Comparison of ENCODE assay signal across 1 cellular context in genomic region chr2:38376683-38377500, GRCh38.
TF ChIP-seq lines count a peak whose summit lies in the region.

Gene ATL2, minus strand, starts transcription at chr2:38377273. Its CDS starts 13 bp downstream, at chr2:38377260.

TF ChIP-seq in K562, 482 proteins besides CTCF, POLR2A, EP300 and RAD21 (continued from another document and continues in another):
- TF ChIP-seq RCOR1 (IDR thresholded peaks at IDR 0.05; ENCODE audit: borderline replicate concordance in 1 of 2, low read depth in 2 of 2, low read length in 2 of 2) (peak in 1 of 2 experiments; percentile 70; a peak in 1 of 4 replicates), RBM14 (IDR thresholded peaks at IDR 0.05; ENCODE audit: borderline replicate concordance, insufficient read depth, low read depth, low read length) (no peak), TAF1 (IDR thresholded peaks at IDR 0.05; ENCODE audit: control insufficient read depth, extremely low read depth, insufficient read depth, low read length, severe bottlenecking) (peak; percentile 73), ZNF408 (CRISPR knock-in tag; IDR thresholded peaks at IDR 0.05; ENCODE audit: low read depth) (no peak), MCM7 (IDR thresholded peaks at IDR 0.05) (no peak), ZNF212 (CRISPR knock-in tag; IDR thresholded peaks at IDR 0.05) (no peak), PHF8 (IDR thresholded peaks at IDR 0.05; ENCODE audit: borderline replicate concordance, low read length) (peak; percentile 89), ZNF76 (CRISPR knock-in tag; IDR thresholded peaks at IDR 0.05; ENCODE audit: borderline replicate concordance) (no peak), ZNF785 (CRISPR knock-in tag; IDR thresholded peaks at IDR 0.05) (no peak), IFI16 (CRISPR knock-in tag; IDR thresholded peaks at IDR 0.05) (no peak), KAT7 (CRISPR knock-in tag; IDR thresholded peaks at IDR 0.05; ENCODE audit: borderline replicate concordance) (peak; percentile 91; the same call in 1 of the 2 replicates), STAT5A (IDR thresholded peaks at IDR 0.05; ENCODE audit: borderline replicate concordance, low read length) (no peak; the same call in 1 of the 2 replicates), ZNF133 (CRISPR knock-in tag; IDR thresholded peaks at IDR 0.05) (no peak), KDM2B (CRISPR knock-in tag; IDR thresholded peaks at IDR 0.05) (peak; percentile 94; the same call in 1 of the 2 replicates), YY1 (IDR thresholded peaks at IDR 0.05; ENCODE audit: borderline replicate concordance in 1 of 3, control insufficient read depth in 1 of 3, extremely low read depth in 1 of 3, insufficient read depth in 3 of 3, insufficient read length in 1 of 3, insufficient replicate concordance in 2 of 3, low read depth in 1 of 3, low read length in 2 of 3) (peak; percentile 78 to 96 (median 93)), FOXA3 (CRISPR knock-in tag; conservative IDR thresholded peaks at IDR 0.05 in 1 of 2, IDR thresholded peaks at IDR 0.05 in 1 of 2) (no peak), E2F3 (CRISPR knock-in tag; IDR thresholded peaks at IDR 0.05) (peak; percentile 22; the same call in 1 of the 2 replicates), CBX3 (IDR thresholded peaks at IDR 0.05; ENCODE audit: borderline replicate concordance in 1 of 2, low read length in 2 of 2) (no peak), RHOXF2B (CRISPR knock-in tag; conservative IDR thresholded peaks at IDR 0.05) (no peak), SMARCB1 (IDR thresholded peaks at IDR 0.05; ENCODE audit: insufficient read length, low read depth) (no peak), ZNF324 (CRISPR knock-in tag; IDR thresholded peaks at IDR 0.05) (no peak), ZNF444 (CRISPR knock-in tag; IDR thresholded peaks at IDR 0.05) (no peak), MEF2D (tag; conservative IDR thresholded peaks at IDR 0.05; ENCODE audit: low read depth) (peak; percentile 55; the same call in 1 of the 2 replicates), HMG20A (CRISPR knock-in tag; conservative IDR thresholded peaks at IDR 0.05) (no peak), ZNF316 (IDR thresholded peaks at IDR 0.05) (no peak), CBFA2T3 (IDR thresholded peaks at IDR 0.05) (peak; percentile 12; the same call in 1 of the 2 replicates), PURB (CRISPR knock-in tag; IDR thresholded peaks at IDR 0.05; ENCODE audit: low read depth) (no peak), POLR2H (tag; IDR thresholded peaks at IDR 0.05; ENCODE audit: low read depth) (peak; percentile 78), TAL1 (IDR thresholded peaks at IDR 0.05) (no peak), FOXA1 (IDR thresholded peaks at IDR 0.05; ENCODE audit: borderline replicate concordance) (no peak), ZNF696 (CRISPR knock-in tag; conservative IDR thresholded peaks at IDR 0.05) (no peak), ZNF644 (tag; IDR thresholded peaks at IDR 0.05; ENCODE audit: low read depth) (0 out of 2 replicates have a peak, but pooled peaks have one; percentile 36), NR2C2 (CRISPR knock-in tag; IDR thresholded peaks at IDR 0.05) (no peak; the same call in 1 of the 2 replicates), NR2C2 (tag; IDR thresholded peaks at IDR 0.05) (peak; percentile 67), POLR3G (IDR thresholded peaks at IDR 0.05; ENCODE audit: extremely low read depth, insufficient read length, insufficient replicate concordance) (no peak), SAP30 (IDR thresholded peaks at IDR 0.05; ENCODE audit: borderline replicate concordance, insufficient read depth, low read depth, low read length, poor library complexity, severe bottlenecking) (no peak), ZC3H4 (CRISPR knock-in tag; IDR thresholded peaks at IDR 0.05; ENCODE audit: borderline replicate concordance) (no peak), CSDE1 (IDR thresholded peaks at IDR 0.05) (no peak), TAF7 (tag; IDR thresholded peaks at IDR 0.05) (peak; percentile 76), EHMT2 (IDR thresholded peaks at IDR 0.05) (no peak), GATA2 (CRISPR knock-in tag; IDR thresholded peaks at IDR 0.05) (0 out of 2 replicates have a peak, but pooled peaks have one; percentile 9), NCOA4 (IDR thresholded peaks at IDR 0.05; ENCODE audit: partially characterized antibody) (no peak), NONO (IDR thresholded peaks at IDR 0.05; ENCODE audit: low read depth in 2 of 2, low read length in 1 of 2) (peak; percentile 70 to 86; a peak in 3 of 4 replicates), XRCC4 (IDR thresholded peaks at IDR 0.05; ENCODE audit: extremely low read depth, insufficient read depth, insufficient read length) (no peak), CUX1 (CRISPR knock-in tag; IDR thresholded peaks at IDR 0.05) (no peak), HDGF (IDR thresholded peaks at IDR 0.05) (no peak), PHF20 (IDR thresholded peaks at IDR 0.05; ENCODE audit: partially characterized antibody) (peak; percentile 79), POU5F1 (IDR thresholded peaks at IDR 0.05; ENCODE audit: borderline replicate concordance, low read depth, low read length, partially characterized antibody) (no peak)
- TF ChIP-seq, protein P1, sequence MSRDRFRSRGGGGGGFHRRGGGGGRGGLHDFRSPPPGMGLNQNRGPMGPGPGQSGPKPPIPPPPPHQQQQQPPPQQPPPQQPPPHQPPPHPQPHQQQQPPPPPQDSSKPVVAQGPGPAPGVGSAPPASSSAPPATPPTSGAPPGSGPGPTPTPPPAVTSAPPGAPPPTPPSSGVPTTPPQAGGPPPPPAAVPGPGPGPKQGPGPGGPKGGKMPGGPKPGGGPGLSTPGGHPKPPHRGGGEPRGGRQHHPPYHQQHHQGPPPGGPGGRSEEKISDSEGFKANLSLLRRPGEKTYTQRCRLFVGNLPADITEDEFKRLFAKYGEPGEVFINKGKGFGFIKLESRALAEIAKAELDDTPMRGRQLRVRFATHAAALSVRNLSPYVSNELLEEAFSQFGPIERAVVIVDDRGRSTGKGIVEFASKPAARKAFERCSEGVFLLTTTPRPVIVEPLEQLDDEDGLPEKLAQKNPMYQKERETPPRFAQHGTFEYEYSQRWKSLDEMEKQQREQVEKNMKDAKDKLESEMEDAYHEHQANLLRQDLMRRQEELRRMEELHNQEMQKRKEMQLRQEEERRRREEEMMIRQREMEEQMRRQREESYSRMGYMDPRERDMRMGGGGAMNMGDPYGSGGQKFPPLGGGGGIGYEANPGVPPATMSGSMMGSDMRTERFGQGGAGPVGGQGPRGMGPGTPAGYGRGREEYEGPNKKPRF (IDR thresholded peaks at IDR 0.05; ENCODE audit: low read depth, low read length) = no peak
- TF ChIP-seq, protein P2, sequence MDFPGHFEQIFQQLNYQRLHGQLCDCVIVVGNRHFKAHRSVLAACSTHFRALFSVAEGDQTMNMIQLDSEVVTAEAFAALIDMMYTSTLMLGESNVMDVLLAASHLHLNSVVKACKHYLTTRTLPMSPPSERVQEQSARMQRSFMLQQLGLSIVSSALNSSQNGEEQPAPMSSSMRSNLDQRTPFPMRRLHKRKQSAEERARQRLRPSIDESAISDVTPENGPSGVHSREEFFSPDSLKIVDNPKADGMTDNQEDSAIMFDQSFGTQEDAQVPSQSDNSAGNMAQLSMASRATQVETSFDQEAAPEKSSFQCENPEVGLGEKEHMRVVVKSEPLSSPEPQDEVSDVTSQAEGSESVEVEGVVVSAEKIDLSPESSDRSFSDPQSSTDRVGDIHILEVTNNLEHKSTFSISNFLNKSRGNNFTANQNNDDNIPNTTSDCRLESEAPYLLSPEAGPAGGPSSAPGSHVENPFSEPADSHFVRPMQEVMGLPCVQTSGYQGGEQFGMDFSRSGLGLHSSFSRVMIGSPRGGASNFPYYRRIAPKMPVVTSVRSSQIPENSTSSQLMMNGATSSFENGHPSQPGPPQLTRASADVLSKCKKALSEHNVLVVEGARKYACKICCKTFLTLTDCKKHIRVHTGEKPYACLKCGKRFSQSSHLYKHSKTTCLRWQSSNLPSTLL (IDR thresholded peaks at IDR 0.05) = no peak
- TF ChIP-seq, protein P3, sequence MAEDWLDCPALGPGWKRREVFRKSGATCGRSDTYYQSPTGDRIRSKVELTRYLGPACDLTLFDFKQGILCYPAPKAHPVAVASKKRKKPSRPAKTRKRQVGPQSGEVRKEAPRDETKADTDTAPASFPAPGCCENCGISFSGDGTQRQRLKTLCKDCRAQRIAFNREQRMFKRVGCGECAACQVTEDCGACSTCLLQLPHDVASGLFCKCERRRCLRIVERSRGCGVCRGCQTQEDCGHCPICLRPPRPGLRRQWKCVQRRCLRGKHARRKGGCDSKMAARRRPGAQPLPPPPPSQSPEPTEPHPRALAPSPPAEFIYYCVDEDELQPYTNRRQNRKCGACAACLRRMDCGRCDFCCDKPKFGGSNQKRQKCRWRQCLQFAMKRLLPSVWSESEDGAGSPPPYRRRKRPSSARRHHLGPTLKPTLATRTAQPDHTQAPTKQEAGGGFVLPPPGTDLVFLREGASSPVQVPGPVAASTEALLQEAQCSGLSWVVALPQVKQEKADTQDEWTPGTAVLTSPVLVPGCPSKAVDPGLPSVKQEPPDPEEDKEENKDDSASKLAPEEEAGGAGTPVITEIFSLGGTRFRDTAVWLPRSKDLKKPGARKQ (CRISPR knock-in tag; IDR thresholded peaks at IDR 0.05) = no peak
- TF ChIP-seq, protein P4, sequence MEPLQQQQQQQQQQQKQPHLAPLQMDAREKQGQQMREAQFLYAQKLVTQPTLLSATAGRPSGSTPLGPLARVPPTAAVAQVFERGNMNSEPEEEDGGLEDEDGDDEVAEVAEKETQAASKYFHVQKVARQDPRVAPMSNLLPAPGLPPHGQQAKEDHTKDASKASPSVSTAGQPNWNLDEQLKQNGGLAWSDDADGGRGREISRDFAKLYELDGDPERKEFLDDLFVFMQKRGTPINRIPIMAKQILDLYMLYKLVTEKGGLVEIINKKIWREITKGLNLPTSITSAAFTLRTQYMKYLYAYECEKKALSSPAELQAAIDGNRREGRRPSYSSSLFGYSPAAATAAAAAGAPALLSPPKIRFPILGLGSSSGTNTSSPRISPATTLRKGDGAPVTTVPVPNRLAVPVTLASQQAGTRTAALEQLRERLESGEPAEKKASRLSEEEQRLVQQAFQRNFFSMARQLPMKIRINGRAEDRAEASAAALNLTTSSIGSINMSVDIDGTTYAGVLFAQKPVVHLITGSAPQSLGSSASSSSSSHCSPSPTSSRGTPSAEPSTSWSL (CRISPR knock-in tag; IDR thresholded peaks at IDR 0.05; ENCODE audit: borderline replicate concordance) = no peak
- TF ChIP-seq, protein P5, sequence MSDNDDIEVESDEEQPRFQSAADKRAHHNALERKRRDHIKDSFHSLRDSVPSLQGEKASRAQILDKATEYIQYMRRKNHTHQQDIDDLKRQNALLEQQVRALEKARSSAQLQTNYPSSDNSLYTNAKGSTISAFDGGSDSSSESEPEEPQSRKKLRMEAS (CRISPR knock-in tag; IDR thresholded peaks at IDR 0.05) = peak; percentile 75; the same call in 1 of the 2 replicates
- TF ChIP-seq, protein P6, sequence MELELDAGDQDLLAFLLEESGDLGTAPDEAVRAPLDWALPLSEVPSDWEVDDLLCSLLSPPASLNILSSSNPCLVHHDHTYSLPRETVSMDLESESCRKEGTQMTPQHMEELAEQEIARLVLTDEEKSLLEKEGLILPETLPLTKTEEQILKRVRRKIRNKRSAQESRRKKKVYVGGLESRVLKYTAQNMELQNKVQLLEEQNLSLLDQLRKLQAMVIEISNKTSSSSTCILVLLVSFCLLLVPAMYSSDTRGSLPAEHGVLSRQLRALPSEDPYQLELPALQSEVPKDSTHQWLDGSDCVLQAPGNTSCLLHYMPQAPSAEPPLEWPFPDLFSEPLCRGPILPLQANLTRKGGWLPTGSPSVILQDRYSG (tag; conservative IDR thresholded peaks at IDR 0.05; ENCODE audit: low read depth) = no peak
- TF ChIP-seq, protein P7, sequence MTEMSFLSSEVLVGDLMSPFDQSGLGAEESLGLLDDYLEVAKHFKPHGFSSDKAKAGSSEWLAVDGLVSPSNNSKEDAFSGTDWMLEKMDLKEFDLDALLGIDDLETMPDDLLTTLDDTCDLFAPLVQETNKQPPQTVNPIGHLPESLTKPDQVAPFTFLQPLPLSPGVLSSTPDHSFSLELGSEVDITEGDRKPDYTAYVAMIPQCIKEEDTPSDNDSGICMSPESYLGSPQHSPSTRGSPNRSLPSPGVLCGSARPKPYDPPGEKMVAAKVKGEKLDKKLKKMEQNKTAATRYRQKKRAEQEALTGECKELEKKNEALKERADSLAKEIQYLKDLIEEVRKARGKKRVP (CRISPR knock-in tag; IDR thresholded peaks at IDR 0.05) = 0 out of 2 replicates have a peak, but pooled peaks have one; percentile 1
- TF ChIP-seq, protein P8, sequence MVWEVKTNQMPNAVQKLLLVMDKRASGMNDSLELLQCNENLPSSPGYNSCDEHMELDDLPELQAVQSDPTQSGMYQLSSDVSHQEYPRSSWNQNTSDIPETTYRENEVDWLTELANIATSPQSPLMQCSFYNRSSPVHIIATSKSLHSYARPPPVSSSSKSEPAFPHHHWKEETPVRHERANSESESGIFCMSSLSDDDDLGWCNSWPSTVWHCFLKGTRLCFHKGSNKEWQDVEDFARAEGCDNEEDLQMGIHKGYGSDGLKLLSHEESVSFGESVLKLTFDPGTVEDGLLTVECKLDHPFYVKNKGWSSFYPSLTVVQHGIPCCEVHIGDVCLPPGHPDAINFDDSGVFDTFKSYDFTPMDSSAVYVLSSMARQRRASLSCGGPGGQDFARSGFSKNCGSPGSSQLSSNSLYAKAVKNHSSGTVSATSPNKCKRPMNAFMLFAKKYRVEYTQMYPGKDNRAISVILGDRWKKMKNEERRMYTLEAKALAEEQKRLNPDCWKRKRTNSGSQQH (CRISPR knock-in tag; IDR thresholded peaks at IDR 0.05) = no peak
